Comparison of ENCODE assay signal across 1 cellular context in genomic region chr1:173554089-173554488, GRCh38.
TF ChIP-seq lines count a peak whose summit lies in the region.

No MANE protein-coding gene starts in this region.

TF ChIP-seq in K562, 482 proteins besides CTCF, POLR2A, EP300 and RAD21 (continued from another document):
- no peak for TF ChIP-seq PKNOX1 (IDR thresholded peaks at IDR 0.05)
- no peak for TF ChIP-seq ARID3B (CRISPR knock-in tag; IDR thresholded peaks at IDR 0.05; ENCODE audit: borderline replicate concordance)
- TF ChIP-seq BRD4 (IDR thresholded peaks at IDR 0.05), result no peak
- no peak for TF ChIP-seq OTX1 (CRISPR knock-in tag; IDR thresholded peaks at IDR 0.05)
- TF ChIP-seq ZNF133 (CRISPR knock-in tag; IDR thresholded peaks at IDR 0.05), result no peak
- TF ChIP-seq SMAD2 (IDR thresholded peaks at IDR 0.05; ENCODE audit: low read depth, low read length), result no peak
- TF ChIP-seq ZNF639 (CRISPR knock-in tag; conservative IDR thresholded peaks at IDR 0.05 in 1 of 2, IDR thresholded peaks at IDR 0.05 in 1 of 2), result no peak
- peak; percentile 77 for TF ChIP-seq CTBP1 (IDR thresholded peaks at IDR 0.05; ENCODE audit: borderline replicate concordance)
- TF ChIP-seq ZNF589 (CRISPR knock-in tag; IDR thresholded peaks at IDR 0.05; ENCODE audit: low read depth), result no peak
- TF ChIP-seq TSC22D4 (tag; IDR thresholded peaks at IDR 0.05), result no peak
- no peak for TF ChIP-seq SUPT5H (IDR thresholded peaks at IDR 0.05)
- TF ChIP-seq CEBPZ (IDR thresholded peaks at IDR 0.05; ENCODE audit: borderline replicate concordance, low read depth, low read length), result no peak
- no peak for TF ChIP-seq STAT5B (CRISPR knock-in tag; IDR thresholded peaks at IDR 0.05)
- TF ChIP-seq BACH1 (tag; IDR thresholded peaks at IDR 0.05), result no peak
- no peak for TF ChIP-seq HOMEZ (CRISPR knock-in tag; IDR thresholded peaks at IDR 0.05)
- no peak for TF ChIP-seq TCF15 (CRISPR knock-in tag; IDR thresholded peaks at IDR 0.05)
- TF ChIP-seq TRIM24 (IDR thresholded peaks at IDR 0.05), result peak; percentile 16 to 32; a peak in 1 of 4 replicates
- TF ChIP-seq MTA3 (IDR thresholded peaks at IDR 0.05; ENCODE audit: borderline replicate concordance), result no peak; the same call in 1 of the 2 replicates
- no peak for TF ChIP-seq NR4A1 (CRISPR knock-in tag; IDR thresholded peaks at IDR 0.05)
- no peak for TF ChIP-seq NR4A1 (tag; IDR thresholded peaks at IDR 0.05)
- TF ChIP-seq ZNF431 (CRISPR knock-in tag; IDR thresholded peaks at IDR 0.05), result no peak
- TF ChIP-seq KLF10 (CRISPR knock-in tag; IDR thresholded peaks at IDR 0.05), result no peak
- TF ChIP-seq KDM2B (CRISPR knock-in tag; IDR thresholded peaks at IDR 0.05), result no peak
- TF ChIP-seq CGGBP1 (CRISPR knock-in tag; IDR thresholded peaks at IDR 0.05), result no peak
- TF ChIP-seq ZNF24 (IDR thresholded peaks at IDR 0.05), result no peak
- TF ChIP-seq TBP (optimal IDR thresholded peaks at IDR 0.05; ENCODE audit: low read depth, low read length), result peak; percentile 16
- no peak for TF ChIP-seq ZNF436 (CRISPR knock-in tag; IDR thresholded peaks at IDR 0.05)
TF ChIP-seq in K562: peak in this region for 37.
